15 cellular contexts compared by ENCODE assay signal in the genomic region with DNA sequence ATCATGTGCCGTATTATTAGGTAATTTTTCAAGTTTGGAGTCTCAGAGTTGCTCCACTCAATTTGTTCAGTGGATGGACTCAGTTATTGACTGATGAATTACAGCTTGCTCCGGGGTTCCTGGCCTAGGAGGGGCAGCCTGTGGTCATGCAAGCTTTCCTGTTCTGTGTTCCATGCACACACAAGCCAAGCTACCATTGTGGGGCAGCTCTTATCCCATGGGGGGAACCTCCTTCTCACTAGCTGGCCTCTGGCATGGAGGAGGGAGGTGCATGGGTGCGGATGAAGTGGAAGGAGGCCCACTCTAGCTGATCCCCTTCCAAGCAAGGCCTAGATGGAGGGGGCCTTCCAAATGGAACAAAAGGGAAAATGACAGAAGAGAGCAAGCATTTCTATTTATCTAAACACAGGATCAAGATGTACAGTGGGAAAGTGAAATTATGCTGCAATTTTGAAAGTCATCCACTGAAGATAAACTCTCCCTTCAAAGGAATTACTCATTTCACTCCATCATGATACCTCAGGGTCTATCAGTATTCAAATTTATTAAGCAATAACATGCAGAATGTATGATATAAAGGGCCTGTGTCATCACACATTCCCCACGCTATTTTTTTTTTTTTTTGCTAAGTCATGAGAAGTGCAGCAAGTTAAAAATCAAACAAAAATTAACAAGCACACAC.
DNase-seq lines count a peak whose midpoint lies in the region; ATAC-seq and TF ChIP-seq lines count a peak whose summit lies in the region.
"Had no signal": no experiment of that assay in that cellular context is flagged by ENCODE, and none has a peak within 500 bp of the region (broad histone marks: within the 10 kb centered on the region; RNA-seq: fewer than 3 reads in every experiment).

No MANE protein-coding gene starts in this region.

- H3K9ac ChIP-seq in colonic mucosa (ENCODE audit: low read depth in 2 of 2, low read length in 2 of 2) (peak overlapping the region in 1 of 2 donors; percentile 5), mucosa of stomach (ENCODE audit: low read length) (peak overlapping the region; percentile 8)

- H3K4me1 Mint-ChIP-seq in activated T-cell treated with anti-CD3 and anti-CD28 coated beads, Interleukin-2, amount 50 U/mL, for 72 hours (ENCODE audit: low read depth): peaks cover 29% of the 10 kb centered on the region
- peaks cover 14% of the 10 kb centered on the region for H3K4me1 Mint-ChIP-seq in activated T-cell treated with anti-CD3 and anti-CD28 coated beads, Interleukin-2, amount 50 U/mL, for 24 hours (ENCODE audit: low read depth)
- peaks cover 53% of the 10 kb centered on the region for H3K4me1 Mint-ChIP-seq in type B pancreatic cell (ENCODE audit: unreplicated experiment)

- no peak for DNase-seq in activated T-cell treated with anti-CD3 and anti-CD28 coated beads, Interleukin-2, amount 50 U/mL, for 72 hours
- no peak for DNase-seq in activated T-cell treated with anti-CD3 and anti-CD28 coated beads, Interleukin-2, amount 50 U/mL, for 24 hours
- no peak for DNase-seq in colonic mucosa
- no peak for DNase-seq in type B pancreatic cell (ENCODE audit: extremely low spot score, unreplicated experiment)
- no peak for DNase-seq in testis
- no peak for DNase-seq in T1000 (lab: John Stamatoyannopoulos, UW)
- DNase-seq: CD4-positive, CD25-positive, alpha-beta regulatory T cell; RPMI8226; T-cell; upper lobe of right lung had no signal

- intact Hi-C loops in colonic mucosa (cut with DNase I): no loop called here
- intact Hi-C loops in testis (cut with DNase I; ENCODE audit: low total_unique reads): no loop called here

- no peaks in the 10 kb centered on the region for H3K36me3 ChIP-seq in colonic mucosa
- H3K36me3 ChIP-seq in mucosa of stomach (ENCODE audit: control insufficient read depth, insufficient read depth, low read length): no peaks in the 10 kb centered on the region
- no peaks in the 10 kb centered on the region for H3K36me3 ChIP-seq in testis (ENCODE audit: low read depth, missing control alignments)
- H3K36me3 ChIP-seq: upper lobe of right lung had no signal

- H3K27me3 ChIP-seq in colonic mucosa (peaks cover 8% of the 10 kb centered on the region), mucosa of stomach (ENCODE audit: control insufficient read depth, insufficient read depth, low read length) (no peaks in the 10 kb centered on the region), testis (no peaks in the 10 kb centered on the region)
- H3K27me3 ChIP-seq: upper lobe of right lung had no signal

- TF ChIP-seq POLR2A in testis (IDR thresholded peaks at IDR 0.05): no peak

- peaks cover 66% of the 10 kb centered on the region for H3K27me3 Mint-ChIP-seq in activated T-cell treated with anti-CD3 and anti-CD28 coated beads, Interleukin-2, amount 50 U/mL, for 72 hours (ENCODE audit: low read depth)
- H3K27me3 Mint-ChIP-seq in activated T-cell treated with anti-CD3 and anti-CD28 coated beads, Interleukin-2, amount 50 U/mL, for 24 hours: peaks cover 76% of the 10 kb centered on the region
- H3K27me3 Mint-ChIP-seq in type B pancreatic cell: peaks cover 33% of the 10 kb centered on the region

- peak; percentile 26 to 27 for ATAC-seq in activated T-cell treated with anti-CD3 and anti-CD28 coated beads, Interleukin-2, amount 50 U/mL, for 72 hours (replicated peaks in 1 of 2)
- ATAC-seq in HG03196 (IDR thresholded peaks at IDR 0.05; ENCODE audit: unreplicated experiment): no peak
- ATAC-seq: stimulated activated effector memory CD8-positive, alpha-beta T cell treated with anti-CD3 and anti-CD28 coated beads, Interleukin-12 subunit alpha, Interleukin-12 subunit beta, amount 100 ng/mL, for 72 hours; T-cell had no signal

- no peaks in the 10 kb centered on the region for H3K9me3 ChIP-seq in colonic mucosa
- H3K9me3 ChIP-seq in mucosa of stomach (ENCODE audit: control insufficient read depth, low read length): no peaks in the 10 kb centered on the region
- H3K9me3 ChIP-seq in testis: no peaks in the 10 kb centered on the region
- H3K9me3 ChIP-seq: upper lobe of right lung had no signal

- H3K27ac Mint-ChIP-seq in activated T-cell treated with anti-CD3 and anti-CD28 coated beads, Interleukin-2, amount 50 U/mL, for 72 hours: no peak overlapping the region
- no peak overlapping the region for H3K27ac Mint-ChIP-seq in activated T-cell treated with anti-CD3 and anti-CD28 coated beads, Interleukin-2, amount 50 U/mL, for 24 hours
- peak overlapping the region; percentile 81 for H3K27ac Mint-ChIP-seq in type B pancreatic cell
- H3K27ac Mint-ChIP-seq: activated naive CD4-positive, alpha-beta T cell treated with anti-CD3 and anti-CD28 coated beads, Interleukin-2, amount 50 U/mL, for 24 hours; CD4-positive, CD25-positive, alpha-beta regulatory T cell; stimulated activated effector memory CD8-positive, alpha-beta T cell treated with anti-CD3 and anti-CD28 coated beads, Interleukin-12 subunit alpha, Interleukin-12 subunit beta, amount 100 ng/mL, for 72 hours; T-cell had no signal

- H3K9me3 Mint-ChIP-seq in activated T-cell treated with anti-CD3 and anti-CD28 coated beads, Interleukin-2, amount 50 U/mL, for 72 hours: no peaks in the 10 kb centered on the region
- no peaks in the 10 kb centered on the region for H3K9me3 Mint-ChIP-seq in activated T-cell treated with anti-CD3 and anti-CD28 coated beads, Interleukin-2, amount 50 U/mL, for 24 hours
- no peaks in the 10 kb centered on the region for H3K9me3 Mint-ChIP-seq in type B pancreatic cell
- H3K9me3 Mint-ChIP-seq: activated naive CD4-positive, alpha-beta T cell treated with anti-CD3 and anti-CD28 coated beads, Interleukin-2, amount 50 U/mL, for 24 hours; CD4-positive, CD25-positive, alpha-beta regulatory T cell; stimulated activated effector memory CD8-positive, alpha-beta T cell treated with anti-CD3 and anti-CD28 coated beads, Interleukin-12 subunit alpha, Interleukin-12 subunit beta, amount 100 ng/mL, for 72 hours; T-cell had no signal

- H3K36me3 Mint-ChIP-seq in activated T-cell treated with anti-CD3 and anti-CD28 coated beads, Interleukin-2, amount 50 U/mL, for 72 hours (ENCODE audit: insufficient read depth in 2 of 2): no peaks in the 10 kb centered on the region
- no peaks in the 10 kb centered on the region for H3K36me3 Mint-ChIP-seq in activated T-cell treated with anti-CD3 and anti-CD28 coated beads, Interleukin-2, amount 50 U/mL, for 24 hours (ENCODE audit: low read depth)
- H3K36me3 Mint-ChIP-seq in type B pancreatic cell: no peaks in the 10 kb centered on the region
- H3K36me3 Mint-ChIP-seq: activated naive CD4-positive, alpha-beta T cell treated with anti-CD3 and anti-CD28 coated beads, Interleukin-2, amount 50 U/mL, for 24 hours; CD4-positive, CD25-positive, alpha-beta regulatory T cell; stimulated activated effector memory CD8-positive, alpha-beta T cell treated with anti-CD3 and anti-CD28 coated beads, Interleukin-12 subunit alpha, Interleukin-12 subunit beta, amount 100 ng/mL, for 72 hours; T-cell had no signal

- 73 to 75% methylated on average over 3 to 4 of the region's 4 CpGs for WGBS in testis, 2 donors

- H3K4me3 Mint-ChIP-seq in activated T-cell treated with anti-CD3 and anti-CD28 coated beads, Interleukin-2, amount 50 U/mL, for 72 hours: no peak overlapping the region
- H3K4me3 Mint-ChIP-seq in activated T-cell treated with anti-CD3 and anti-CD28 coated beads, Interleukin-2, amount 50 U/mL, for 24 hours: no peak overlapping the region
- H3K4me3 Mint-ChIP-seq in type B pancreatic cell: peak overlapping the region; percentile 84
- H3K4me3 Mint-ChIP-seq: activated naive CD4-positive, alpha-beta T cell treated with anti-CD3 and anti-CD28 coated beads, Interleukin-2, amount 50 U/mL, for 24 hours; CD4-positive, CD25-positive, alpha-beta regulatory T cell; stimulated activated effector memory CD8-positive, alpha-beta T cell treated with anti-CD3 and anti-CD28 coated beads, Interleukin-12 subunit alpha, Interleukin-12 subunit beta, amount 100 ng/mL, for 72 hours; T-cell had no signal

- peak overlapping the region; percentile 58 for H3K27ac ChIP-seq in colonic mucosa
- H3K27ac ChIP-seq in testis: no peak overlapping the region
- H3K27ac ChIP-seq: upper lobe of right lung had no signal

- TF ChIP-seq CTCF in colonic mucosa (IDR thresholded peaks at IDR 0.05): no peak
- TF ChIP-seq CTCF in type B pancreatic cell (conservative IDR thresholded peaks at IDR 0.05): no peak
- no peak for TF ChIP-seq CTCF in testis (IDR thresholded peaks at IDR 0.05)

- peaks cover 9% of the 10 kb centered on the region for H3K4me1 ChIP-seq in colonic mucosa
- H3K4me1 ChIP-seq in mucosa of stomach (ENCODE audit: control insufficient read depth, insufficient read depth, low read length): peaks cover 45% of the 10 kb centered on the region
- H3K4me1 ChIP-seq in testis: peaks cover 7% of the 10 kb centered on the region

- H3K4me3 ChIP-seq in colonic mucosa (no peak overlapping the region), mucosa of stomach (ENCODE audit: low read length) (no peak overlapping the region), testis (no peak overlapping the region)
- H3K4me3 ChIP-seq: lung, upper lobe of right lung had no signal
